ENCODE assay signal across 1 cellular context in genomic region chr10:79048639-79049550, GRCh38.
TF ChIP-seq lines count a peak whose summit lies in the region.

No MANE protein-coding gene starts in this region.

TF ChIP-seq in WTC11, 78 proteins besides CTCF, POLR2A, EP300 and RAD21 (continued from another document):
- TF ChIP-seq CDX4 (CRISPR knock-in tag; IDR thresholded peaks at IDR 0.05; ENCODE audit: borderline replicate concordance) (no peak), E2F5 (CRISPR knock-in tag; IDR thresholded peaks at IDR 0.05) (no peak), FOXP4 (CRISPR knock-in tag; IDR thresholded peaks at IDR 0.05) (no peak), PRDM15 (CRISPR knock-in tag; IDR thresholded peaks at IDR 0.05) (no peak), ZNF121 (CRISPR knock-in tag; IDR thresholded peaks at IDR 0.05) (no peak), MXD4 (CRISPR knock-in tag; IDR thresholded peaks at IDR 0.05; ENCODE audit: borderline replicate concordance) (no peak), ERG (CRISPR knock-in tag; IDR thresholded peaks at IDR 0.05) (no peak), ZNF532 (CRISPR knock-in tag; IDR thresholded peaks at IDR 0.05; ENCODE audit: borderline replicate concordance) (no peak), RELA (CRISPR knock-in tag; IDR thresholded peaks at IDR 0.05; ENCODE audit: borderline replicate concordance) (no peak)
